Comparison of ENCODE assay signal across 18 cellular contexts in the genomic region with DNA sequence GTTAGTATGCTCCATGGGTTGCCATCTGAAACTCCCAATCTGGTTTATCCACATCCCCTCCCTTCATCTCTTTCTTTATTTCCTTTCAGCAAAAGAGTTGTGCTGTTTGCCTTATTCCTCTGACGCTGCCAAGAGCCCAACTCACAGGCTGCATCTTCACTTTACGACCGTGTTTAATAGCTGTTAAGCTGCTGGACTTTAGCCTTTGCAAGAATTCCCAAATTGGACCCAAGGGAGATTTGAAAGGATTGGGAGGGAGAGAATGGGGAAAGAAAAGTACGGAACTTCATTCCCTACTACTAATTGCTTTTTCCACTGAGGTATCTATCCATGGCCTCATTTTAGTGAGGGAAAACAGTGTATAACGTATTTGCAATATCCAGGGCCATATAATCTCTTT.
DNase-seq lines count a peak whose midpoint lies in the region; ATAC-seq and TF ChIP-seq lines count a peak whose summit lies in the region.
"Had no signal": no experiment of that assay in that cellular context is flagged by ENCODE, and none has a peak within 500 bp of the region (broad histone marks: within the 10 kb centered on the region; RNA-seq: fewer than 3 reads in every experiment).

No MANE protein-coding gene starts in this region.

- H3K27ac ChIP-seq in hepatocyte (peak overlapping the region; percentile 43), smooth muscle cell (ENCODE audit: low read depth) (no peak overlapping the region), vagina (no peak overlapping the region)
- H3K27ac ChIP-seq: A549, C4-2B, PC-9, SJSA1 had no signal

- H3K4me2 ChIP-seq in hepatocyte (peak overlapping the region; percentile 36), smooth muscle cell (peak overlapping the region; percentile 31)
- H3K4me2 ChIP-seq: A549, PC-9 had no signal

- peaks cover 3% of the 10 kb centered on the region for H3F3A ChIP-seq in smooth muscle cell (ENCODE audit: low read depth)

- H3K36me3 ChIP-seq in hepatocyte (replicated peaks; ENCODE audit: insufficient read depth, low read depth) (no peaks in the 10 kb centered on the region), smooth muscle cell (ENCODE audit: low read depth) (no peaks in the 10 kb centered on the region), vagina (no peaks in the 10 kb centered on the region)
- H3K36me3 ChIP-seq: SJSA1 had no signal

- H3K27ac Mint-ChIP-seq in activated CD8-positive, alpha-beta T cell treated with anti-CD3 and anti-CD28 coated beads, Interleukin-2, amount 10 ng/mL, durations not matched to agents 7 days and 5 days = no peak overlapping the region
- H3K27ac Mint-ChIP-seq: HFFc6 had no signal

- intact Hi-C loops in vagina (cut with DNase I) = loop anchor here (5.0 kb wide), 1 partner anchor 1871 kb away; no protein-coding TSS in a partner anchor

- TF ChIP-seq CTCF in hepatocyte (IDR thresholded peaks at IDR 0.05; ENCODE audit: poor library complexity) (no peak), smooth muscle cell (IDR thresholded peaks at IDR 0.05; ENCODE audit: borderline replicate concordance, insufficient read depth, poor library complexity, severe bottlenecking) (no peak), vagina (IDR thresholded peaks at IDR 0.05) (no peak)

- 27% methylated on average over 5 of the region's 5 CpGs for WGBS in hepatocyte (ENCODE audit: low lambda C conversion rate, missing lambda C conversion rate)
- WGBS in smooth muscle cell (ENCODE audit: low lambda C conversion rate) = 22% methylated on average over 5 of the region's 5 CpGs

- H3K4me3 ChIP-seq in hepatocyte (no peak overlapping the region), smooth muscle cell (no peak overlapping the region), vagina (no peak overlapping the region)
- H3K4me3 ChIP-seq: A549, PC-9, SJSA1 had no signal

- H3K4me1 Mint-ChIP-seq in activated CD8-positive, alpha-beta T cell treated with anti-CD3 and anti-CD28 coated beads, Interleukin-2, amount 10 ng/mL, durations not matched to agents 7 days and 5 days (ENCODE audit: low read depth) = no peaks in the 10 kb centered on the region

- no peak for TF ChIP-seq POLR2A in vagina (IDR thresholded peaks at IDR 0.05)

- H3K79me2 ChIP-seq in hepatocyte (no peaks in the 10 kb centered on the region), smooth muscle cell (ENCODE audit: low read depth) (no peaks in the 10 kb centered on the region)

- no peaks in the 10 kb centered on the region for H3K27me3 Mint-ChIP-seq in activated CD8-positive, alpha-beta T cell treated with anti-CD3 and anti-CD28 coated beads, Interleukin-2, amount 10 ng/mL, durations not matched to agents 7 days and 5 days (ENCODE audit: low read depth)

- CTCF ChIA-PET in activated CD8-positive, alpha-beta T cell treated with anti-CD3 and anti-CD28 coated beads, Interleukin-2, amount 10 ng/mL, durations not matched to agents 7 days and 5 days (lab: Charles Lee) = no interaction called here

- DNase-seq in NCI-H526 (lab: John Stamatoyannopoulos, UW) (peak; percentile 7 to 24), NCI-H526 treated with DMSO at 0.1 percent for 48 hours (lab: John Stamatoyannopoulos, UW) (no peak), NCI-H187 treated with DMSO at 0.1 percent for 48 hours (lab: John Stamatoyannopoulos, UW) (peak; percentile 19), hepatocyte (ENCODE audit: low spot score) (peak; percentile 17), smooth muscle cell (lab: John Stamatoyannopoulos, UW; ENCODE audit: unreplicated experiment) (no peak), vagina (ENCODE audit: extremely low spot score in 2 of 2) (no peak)
- DNase-seq in activated CD8-positive, alpha-beta T cell treated with anti-CD3 and anti-CD28 coated beads, Interleukin-2, amount 10 ng/mL, durations not matched to agents 7 days and 5 days = no peak
- DNase-seq in activated naive CD4-positive, alpha-beta T cell treated with Interleukin-2 at 50 U/mL for 16 hours = no peak
- DNase-seq: DMS 273 treated with DMSO at 0.1 percent for 48 hours, GOT3, HFFc6, KG1, NCI-H1694, NCI-H510A, PC-9 had no signal

- H3K9me2 ChIP-seq in hepatocyte (replicated peaks; ENCODE audit: insufficient read depth) = no peaks in the 10 kb centered on the region

- no peak overlapping the region for H3K9ac ChIP-seq in smooth muscle cell (ENCODE audit: low read depth)

- peaks cover 11% of the 10 kb centered on the region for H3K9me3 Mint-ChIP-seq in activated CD8-positive, alpha-beta T cell treated with anti-CD3 and anti-CD28 coated beads, Interleukin-2, amount 10 ng/mL, durations not matched to agents 7 days and 5 days (ENCODE audit: insufficient read depth)

- H3K27me3 ChIP-seq in hepatocyte (no peaks in the 10 kb centered on the region), smooth muscle cell (ENCODE audit: low read depth) (no peaks in the 10 kb centered on the region), vagina (no peaks in the 10 kb centered on the region)
- H3K27me3 ChIP-seq: SJSA1 had no signal

- ATAC-seq in activated CD8-positive, alpha-beta T cell treated with anti-CD3 and anti-CD28 coated beads, Interleukin-2, amount 10 ng/mL, durations not matched to agents 7 days and 5 days = no peak
- ATAC-seq: A549 had no signal

- H3K9me3 ChIP-seq in hepatocyte (ENCODE audit: low read depth) (no peaks in the 10 kb centered on the region), smooth muscle cell (replicated peaks; ENCODE audit: low read depth) (no peaks in the 10 kb centered on the region), vagina (no peaks in the 10 kb centered on the region)
- H3K9me3 ChIP-seq: A549, SJSA1 had no signal

- H3K4me3 Mint-ChIP-seq in activated CD8-positive, alpha-beta T cell treated with anti-CD3 and anti-CD28 coated beads, Interleukin-2, amount 10 ng/mL, durations not matched to agents 7 days and 5 days = no peak overlapping the region
- H3K4me3 Mint-ChIP-seq: HFFc6 had no signal

- H4K20me1 ChIP-seq in hepatocyte (ENCODE audit: insufficient read depth, poor library complexity, severe bottlenecking) = no peaks in the 10 kb centered on the region
- no peaks in the 10 kb centered on the region for H4K20me1 ChIP-seq in smooth muscle cell (ENCODE audit: low read depth)

- H3K4me1 ChIP-seq in hepatocyte (ENCODE audit: insufficient read depth) = peaks cover 9% of the 10 kb centered on the region
- no peaks in the 10 kb centered on the region for H3K4me1 ChIP-seq in smooth muscle cell (ENCODE audit: low read depth)
- peaks cover 17% of the 10 kb centered on the region for H3K4me1 ChIP-seq in vagina
- H3K4me1 ChIP-seq: A549, SJSA1 had no signal

- H2AFZ ChIP-seq in hepatocyte = no peak overlapping the region
- H2AFZ ChIP-seq in smooth muscle cell (ENCODE audit: low read depth) = peak overlapping the region; percentile 51
- H2AFZ ChIP-seq: PC-9 had no signal

- no peaks in the 10 kb centered on the region for H3K36me3 Mint-ChIP-seq in activated CD8-positive, alpha-beta T cell treated with anti-CD3 and anti-CD28 coated beads, Interleukin-2, amount 10 ng/mL, durations not matched to agents 7 days and 5 days (ENCODE audit: low read depth)

- POLR2A ChIA-PET in activated CD8-positive, alpha-beta T cell treated with anti-CD3 and anti-CD28 coated beads, Interleukin-2, amount 10 ng/mL, durations not matched to agents 7 days and 5 days (lab: Charles Lee) = no interaction called here

Comparison
In these comparisons a context has a peak if more than half of its experiments do, and no peak if none do; other contexts are left out.
1. DNase-seq: peak in NCI-H526 (2 of 2), NCI-H187 treated with DMSO at 0.1 percent for 48 hours (single experiment) and hepatocyte (single experiment); none in NCI-H526 treated with DMSO at 0.1 percent for 48 hours (single experiment), smooth muscle cell (single experiment), activated CD8-positive, alpha-beta T cell treated with anti-CD3 and anti-CD28 coated beads, Interleukin-2, amount 10 ng/mL, durations not matched to agents 7 days and 5 days (single experiment), vagina (0 of 2) and activated naive CD4-positive, alpha-beta T cell treated with Interleukin-2 at 50 U/mL for 16 hours (single experiment).